In the genomic region with DNA sequence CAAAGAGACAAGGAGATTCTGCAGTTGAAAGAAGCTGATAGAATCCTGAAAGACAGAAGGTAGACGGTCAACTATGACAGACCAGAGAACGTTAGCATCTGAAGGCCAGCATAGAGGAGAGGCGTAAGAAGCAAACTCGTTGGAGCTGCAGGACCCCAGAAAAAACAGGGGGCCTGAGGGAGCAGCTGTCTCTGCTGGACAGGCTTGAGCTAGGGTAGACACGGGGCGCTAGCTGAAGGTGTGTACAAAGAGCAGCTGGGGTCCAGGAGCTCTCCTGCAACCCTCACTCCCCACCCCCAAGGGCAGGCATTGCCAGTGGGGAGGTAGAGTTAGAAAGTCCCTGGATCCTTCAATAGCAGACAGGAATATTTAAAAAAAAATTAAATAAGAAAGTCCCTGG, we compare ENCODE assay signal across 34 cellular contexts.
"Had no signal": no experiment of that assay in that cellular context is flagged by ENCODE, and none has a peak within 500 bp of the region (broad histone marks: within the 10 kb centered on the region; RNA-seq: fewer than 3 reads in every experiment).

No MANE protein-coding gene starts in this region.

- ATAC-seq: activated T-cell treated with anti-CD3 and anti-CD28 coated beads, Interleukin-2, amount 50 U/mL, for 4 hours; PC-3 had no signal

- H3K9me3 ChIP-seq: Peyer's patch had no signal

- DNase-seq: activated B cell treated with CpG ODN at 0.5 μM for 24 hours; activated CD4-positive, alpha-beta memory T cell treated with anti-CD3 and anti-CD28 coated beads for 36 hours; activated CD4-positive, alpha-beta T cell treated with anti-CD3 and anti-CD28 coated beads for 4 hours; activated CD4-positive, alpha-beta T cell treated with anti-CD3 and anti-CD28 coated beads, Interleukin-2, amount 50 U/mL, for 1 hour; activated CD4-positive, CD25-positive, alpha-beta regulatory T cell treated with anti-CD3 and anti-CD28 coated beads, Interleukin-2, amount 50 U/mL, for 72 hours; activated naive CD4-positive, alpha-beta T cell; activated naive CD4-positive, alpha-beta T cell treated with anti-CD3 and anti-CD28 coated beads, Interleukin-2, amount 50 U/mL, for 16 hours; activated naive CD8-positive, alpha-beta T cell treated with anti-CD3 and anti-CD28 coated beads for 36 hours; activated T-cell treated with anti-CD3 and anti-CD28 coated beads, Interleukin-2, amount 50 U/mL, for 4 hours; amniotic stem cell; aorta; brain microvascular endothelial cell; central memory CD4-positive, alpha-beta T cell; NCI-H1092 treated with DMSO at 0.1 percent for 48 hours; NCI-H1417; NCI-H146; NCI-H187; NCI-H2029 treated with DMSO at 0.1 percent for 48 hours; NCI-H2107; NCI-H2171; NCI-H510A; NCI-H526; NCI-H748 treated with DMSO at 0.1 percent for 48 hours; NK-92 treated with Interleukin-12 subunit alpha and Interleukin-12 subunit beta, amount 100 ng/mL, for 24 hours; PC-3; Peyer's patch; RPMI8226; SIG-M5; SW 1271; T-helper 1 cell; T-helper 2 cell; T-helper 9 cell had no signal

- H3K4me3 ChIP-seq: Peyer's patch had no signal

- H3K9me3 Mint-ChIP-seq: activated B cell treated with CpG ODN at 0.5 μM for 24 hours; activated CD4-positive, alpha-beta memory T cell treated with anti-CD3 and anti-CD28 coated beads for 36 hours; activated naive CD8-positive, alpha-beta T cell treated with anti-CD3 and anti-CD28 coated beads for 36 hours; activated T-cell treated with anti-CD3 and anti-CD28 coated beads, Interleukin-2, amount 50 U/mL, for 4 hours; activated T-helper 1 cell treated with anti-CD3 and anti-CD28 coated beads, Interleukin-12 subunit alpha, Interleukin-12 subunit beta, Interleukin-2, Interleukin-4 antibody, amounts not matched to agents 30 ng/mL and 10 ng/mL and 1 ng/mL, durations not matched to agents 14 hours and 24 hours and 36 hours had no signal

- H3K27me3 ChIP-seq: brain microvascular endothelial cell, Peyer's patch had no signal

- H3K4me1 Mint-ChIP-seq: activated naive CD8-positive, alpha-beta T cell treated with anti-CD3 and anti-CD28 coated beads for 36 hours had no signal

- H3K36me3 ChIP-seq: brain microvascular endothelial cell, Peyer's patch had no signal

- H3K27me3 Mint-ChIP-seq: activated B cell treated with CpG ODN at 0.5 μM for 24 hours; activated CD4-positive, alpha-beta memory T cell treated with anti-CD3 and anti-CD28 coated beads for 36 hours; activated naive CD8-positive, alpha-beta T cell treated with anti-CD3 and anti-CD28 coated beads for 36 hours had no signal

- H3K36me3 Mint-ChIP-seq: activated CD4-positive, alpha-beta memory T cell treated with anti-CD3 and anti-CD28 coated beads for 36 hours; activated naive CD8-positive, alpha-beta T cell treated with anti-CD3 and anti-CD28 coated beads for 36 hours had no signal

- H3K4me3 Mint-ChIP-seq: activated B cell treated with CpG ODN at 0.5 μM for 24 hours; activated CD4-positive, alpha-beta memory T cell treated with anti-CD3 and anti-CD28 coated beads for 36 hours; activated naive CD8-positive, alpha-beta T cell treated with anti-CD3 and anti-CD28 coated beads for 36 hours; activated T-cell treated with anti-CD3 and anti-CD28 coated beads, Interleukin-2, amount 50 U/mL, for 4 hours; activated T-helper 1 cell treated with anti-CD3 and anti-CD28 coated beads, Interleukin-12 subunit alpha, Interleukin-12 subunit beta, Interleukin-2, Interleukin-4 antibody, amounts not matched to agents 30 ng/mL and 10 ng/mL and 1 ng/mL, durations not matched to agents 14 hours and 24 hours and 36 hours had no signal

- H3K27ac ChIP-seq: brain microvascular endothelial cell, Peyer's patch, VCaP had no signal

- H3K27ac Mint-ChIP-seq: activated B cell treated with CpG ODN at 0.5 μM for 24 hours; activated CD4-positive, alpha-beta memory T cell treated with anti-CD3 and anti-CD28 coated beads for 36 hours; activated naive CD8-positive, alpha-beta T cell treated with anti-CD3 and anti-CD28 coated beads for 36 hours; activated T-helper 1 cell treated with anti-CD3 and anti-CD28 coated beads, Interleukin-12 subunit alpha, Interleukin-12 subunit beta, Interleukin-2, Interleukin-4 antibody, amounts not matched to agents 30 ng/mL and 10 ng/mL and 1 ng/mL, durations not matched to agents 14 hours and 24 hours and 36 hours had no signal
